In the genomic region with DNA sequence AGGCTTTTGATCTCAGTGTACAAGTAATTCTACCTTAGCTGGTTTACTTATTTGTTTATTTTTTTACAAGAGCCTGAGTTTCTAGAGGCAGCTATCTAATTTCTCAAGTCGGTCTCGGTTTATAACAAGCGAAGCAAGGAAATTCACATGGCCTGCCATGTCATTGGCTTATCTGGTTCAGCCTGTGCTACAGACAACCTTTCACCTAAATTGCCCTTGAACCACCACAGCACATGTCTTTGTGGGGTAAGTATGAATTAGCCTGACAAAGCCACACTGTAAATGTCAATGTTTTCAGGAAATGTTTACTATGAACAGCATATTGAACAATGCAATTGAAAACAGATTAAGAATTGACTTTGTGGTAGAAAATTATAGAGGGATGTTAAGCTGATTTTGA, we compare ENCODE assay signal across 25 cellular contexts.
"Had no signal": no experiment of that assay in that cellular context is flagged by ENCODE, and none has a peak within 500 bp of the region (broad histone marks: within the 10 kb centered on the region; RNA-seq: fewer than 3 reads in every experiment).

No MANE protein-coding gene starts in this region.

- H3K36me3 ChIP-seq: stomach, suprapubic skin, thoracic aorta, thyroid gland, tibial artery, tibial nerve, transverse colon, upper lobe of left lung, upper lobe of right lung, uterus, vagina had no signal

- H3K9me3 ChIP-seq: stomach, suprapubic skin, testis, thoracic aorta, thyroid gland, tibial artery, tibial nerve, transverse colon, upper lobe of left lung, upper lobe of right lung, uterus, vagina had no signal

- ATAC-seq: stimulated activated effector memory CD8-positive, alpha-beta T cell treated with anti-CD3 and anti-CD28 coated beads, Interleukin-12 subunit alpha, Interleukin-12 subunit beta, amount 100 ng/mL, for 72 hours; stimulated activated memory B cell treated with anti-CD40 and anti-IgM and Interleukin-4, amounts not matched to agents 10 μg/mL and 1 μg/mL and 100 μg/mL, for 72 hours; stimulated activated naive B cell treated with anti-CD40 and anti-IgM and Interleukin-4, amounts not matched to agents 10 μg/mL and 1 μg/mL and 100 μg/mL, for 72 hours; stimulated activated naive CD8-positive, alpha-beta T cell treated with anti-CD3 and anti-CD28 coated beads, Interleukin-15, amount 100 ng/mL, for 72 hours; stimulated activated naive CD8-positive, alpha-beta T cell treated with anti-CD3 and anti-CD28 coated beads, Interleukin-15, Interleukin-2, amounts not matched to agents 100 U/mL and 50 U/mL, for 24 hours; upper lobe of right lung had no signal

- H3K4me3 ChIP-seq: stomach, suprapubic skin, testis, thoracic aorta, thyroid gland, tibial artery, tibial nerve, transverse colon, upper lobe of left lung, upper lobe of right lung, uterus, vagina had no signal

- H3K4me1 ChIP-seq: stomach, suprapubic skin, testis, thyroid gland, transverse colon, upper lobe of right lung, uterus, vagina had no signal

- DNase-seq: stimulated activated CD4-positive, alpha-beta T cell treated with anti-CD3 and anti-CD28 coated beads, Interleukin-2, amount 100 ng/mL, for 48 hours; stimulated activated CD4-positive, alpha-beta T cell treated with anti-CD3 and anti-CD28 coated beads, Interleukin-4, amount 100 ng/mL, for 1 hour; stimulated activated CD4-positive, alpha-beta T cell treated with anti-CD3 and anti-CD28 coated beads, Interleukin-4, amount 100 ng/mL, for 24 hours; stimulated activated CD4-positive, alpha-beta T cell treated with anti-CD3 and anti-CD28 coated beads, Interleukin-4, amount 100 ng/mL, for 4 hours; stimulated activated CD8-positive, alpha-beta memory T cell treated with anti-CD3 and anti-CD28 coated beads, Interleukin-4, amount 100 ng/mL, for 48 hours; stimulated activated naive B cell treated with anti-CD40 and anti-IgM and Interleukin-4, amounts not matched to agents 10 μg/mL and 1 μg/mL and 100 μg/mL, for 72 hours; stimulated activated naive CD4-positive, alpha-beta T cell; stimulated activated naive CD4-positive, alpha-beta T cell treated with Interleukin-2 at 50 U/mL for 16 hours; stimulated activated naive CD8-positive, alpha-beta T cell treated with anti-CD3 and anti-CD28 coated beads, Interleukin-15, amount 100 ng/mL, for 72 hours; stimulated activated naive CD8-positive, alpha-beta T cell treated with anti-CD3 and anti-CD28 coated beads, Interleukin-15, Interleukin-2, amounts not matched to agents 100 U/mL and 50 U/mL, for 24 hours; stomach; substantia nigra; testis; thyroid gland; tibial artery; transverse colon; upper lobe of left lung; upper lobe of right lung; uterus had no signal

- H3K27me3 ChIP-seq: stomach, suprapubic skin, testis, thyroid gland, tibial artery, tibial nerve, transverse colon, upper lobe of left lung, upper lobe of right lung, uterus, vagina had no signal

- H3K27ac ChIP-seq: stomach, suprapubic skin, testis, thoracic aorta, thyroid gland, tibial artery, tibial nerve, transverse colon, upper lobe of left lung, upper lobe of right lung, uterus, vagina had no signal
